9 cellular contexts compared by ENCODE assay signal in the genomic region with DNA sequence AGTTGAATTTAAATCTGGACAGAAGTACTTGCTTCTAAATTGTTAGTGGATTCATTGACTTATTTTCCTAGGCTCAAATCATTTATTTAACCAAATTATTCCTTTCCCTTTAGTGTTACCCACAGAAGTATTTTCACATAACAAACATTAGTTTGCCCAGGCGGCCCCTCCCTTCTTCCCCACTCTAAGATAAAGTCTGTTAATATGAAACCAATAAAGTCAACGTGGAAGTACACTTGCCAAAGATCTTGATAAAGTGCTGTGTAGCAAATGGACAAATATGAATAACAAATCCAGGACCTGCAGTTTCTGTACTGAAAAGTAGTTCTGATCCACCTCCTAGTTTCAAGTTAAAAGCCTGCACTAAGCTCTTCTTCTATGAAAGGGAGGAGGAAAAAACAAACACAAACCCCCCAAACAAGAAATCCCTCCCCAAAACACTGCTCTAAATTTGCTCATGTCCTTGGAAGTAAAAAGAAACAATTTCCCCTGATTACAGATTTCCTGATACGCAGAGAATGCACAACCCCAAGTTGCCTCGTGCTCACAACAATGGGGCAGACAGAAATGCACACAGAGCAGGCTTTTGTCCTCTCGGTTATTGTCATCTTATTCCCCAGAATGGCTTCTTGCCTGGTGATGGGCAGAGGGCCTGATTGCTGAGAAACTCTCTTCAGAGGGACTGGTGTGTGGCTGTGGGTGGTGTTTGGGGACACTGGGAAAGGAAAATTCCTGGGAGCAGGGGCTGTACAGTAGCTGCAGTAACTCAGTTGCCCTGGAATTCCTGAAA. TPM values are rescaled to one million over a fixed set of nuclear protein-coding genes. Genes with fewer than 3 reads are reported as not detected.
DNase-seq lines count a peak whose midpoint lies in the region; ATAC-seq and TF ChIP-seq lines count a peak whose summit lies in the region.
"Had no signal": no experiment of that assay in that cellular context is flagged by ENCODE, and none has a peak within 500 bp of the region (broad histone marks: within the 10 kb centered on the region; RNA-seq: fewer than 3 reads in every experiment).

No MANE protein-coding gene starts in this region.

- peaks cover 28% of the 10 kb centered on the region for H3K4me1 ChIP-seq in Caco-2
- H3K4me1 ChIP-seq in OCI-LY3 (ENCODE audit: low read length) = peaks cover 62% of the 10 kb centered on the region

- peaks cover 5% of the 10 kb centered on the region; the same call in 1 of the 2 replicates for H3K79me2 ChIP-seq in OCI-LY3 (ENCODE audit: low read length)

- DNase-seq in Caco-2 (no peak), dermis blood vessel endothelial cell (peak; percentile 34), nucleus accumbens (lab: John Stamatoyannopoulos, UW) (peak in 53 of 56 donors; percentile 0 to 82 (median 52)), DMS153 treated with DMSO at 0.1 percent for 48 hours (lab: John Stamatoyannopoulos, UW; ENCODE audit: unreplicated experiment) (no peak), NCI-H510A treated with DMSO at 0.1 percent for 48 hours (lab: John Stamatoyannopoulos, UW) (no peak)

- H3K27ac Mint-ChIP-seq in Caco-2 (ENCODE audit: unreplicated experiment) = peak overlapping the region; percentile 53

- no peaks in the 10 kb centered on the region for H3K36me3 Mint-ChIP-seq in Caco-2 (ENCODE audit: insufficient read depth, unreplicated experiment)

- no peaks in the 10 kb centered on the region for H3K27me3 Mint-ChIP-seq in Caco-2 (ENCODE audit: insufficient read depth, unreplicated experiment)

- H3K27ac ChIP-seq in OCI-LY3 (ENCODE audit: low read length) = peak overlapping the region; percentile 99

- CTCF ChIA-PET in Caco-2 (lab: Charles Lee) = no interaction called here

- H3K4me3 ChIP-seq in Caco-2 (ENCODE audit: low read depth, low read length) = no peak overlapping the region
- peak overlapping the region; percentile 15; the same call in 1 of the 2 replicates for H3K4me3 ChIP-seq in OCI-LY3 (ENCODE audit: low read length)

- H3K9ac ChIP-seq in OCI-LY3 (ENCODE audit: low read length) = peak overlapping the region; percentile 90

- peak overlapping the region; percentile 80 for H3K4me2 ChIP-seq in OCI-LY3 (ENCODE audit: low read length)

- no peaks in the 10 kb centered on the region for H3K9me3 ChIP-seq in Caco-2
- H3K9me3 ChIP-seq in OCI-LY3 (ENCODE audit: insufficient read depth, low read length) = no peaks in the 10 kb centered on the region

- no TSS peak for BruUV-seq in Caco-2 (replicated peaks; lab: Mats Ljungman, UMichigan)

- H3K4me3 Mint-ChIP-seq in Caco-2 (ENCODE audit: unreplicated experiment) = peak overlapping the region; percentile 37

- no peak for ATAC-seq in HG03196 (IDR thresholded peaks at IDR 0.05; ENCODE audit: unreplicated experiment)
- no peak for ATAC-seq in GM18498 (IDR thresholded peaks at IDR 0.05; ENCODE audit: unreplicated experiment)

- H3K4me1 Mint-ChIP-seq in Caco-2 (ENCODE audit: low read depth, unreplicated experiment) = peaks cover 10% of the 10 kb centered on the region

- POLR2A ChIA-PET in Caco-2 (lab: Charles Lee) = no interaction called here

- intact Hi-C loops in Caco-2 (cut with micrococcal nuclease; ENCODE audit: unreplicated experiment) = no loop called here

- TF ChIP-seq CTCF in Caco-2 (IDR thresholded peaks at IDR 0.05; ENCODE audit: insufficient read depth in 1 of 2, low read depth in 1 of 2, low read length in 1 of 2, severe bottlenecking in 1 of 2, unreplicated experiment in 1 of 2) (no peak), OCI-LY3 (IDR thresholded peaks at IDR 0.05; ENCODE audit: low read depth, low read length) (no peak)

- no peaks in the 10 kb centered on the region for H3K9me3 Mint-ChIP-seq in Caco-2 (ENCODE audit: unreplicated experiment)

- H3K27me3 ChIP-seq in Caco-2 (replicated peaks; ENCODE audit: control insufficient read depth, insufficient read depth, low read length) = no peaks in the 10 kb centered on the region
- H3K27me3 ChIP-seq in OCI-LY3 (ENCODE audit: low read depth, low read length) = no peaks in the 10 kb centered on the region

- H3K36me3 ChIP-seq in Caco-2 (ENCODE audit: control insufficient read depth, insufficient read depth, low read length) (no peaks in the 10 kb centered on the region), OCI-LY3 (replicated peaks; ENCODE audit: low read depth, low read length) (no peaks in the 10 kb centered on the region)

- H2AFZ ChIP-seq in OCI-LY3 (ENCODE audit: low read depth, low read length) = peak overlapping the region; percentile 61

- H4K20me1 ChIP-seq in OCI-LY3 (ENCODE audit: insufficient read depth, low read length) = no peaks in the 10 kb centered on the region

RNA-seq across cellular contexts. Expression of a gene that starts 23.2 kb away (rescaled TPM):
- 1,007 and 1,095 TPM in 2 replicates for total RNA-seq in Caco-2 (2022)
- 8,354 and 18,147 TPM in 2 replicates for total RNA-seq in dermis blood vessel endothelial cell

RNA-seq across cellular contexts. Expression of a gene that starts 46.3 kb away (rescaled TPM):
- total RNA-seq in Caco-2 (2022) (not detected in 2 replicates), dermis blood vessel endothelial cell (0.05 TPM in 1 of 2 replicates, not detected in the other)
- total RNA-seq: bronchial epithelial cell had no signal

Comparison
In these comparisons a context has a peak if more than half of its experiments do, and no peak if none do; other contexts are left out.
1. DNase-seq: peak in dermis blood vessel endothelial cell (single experiment) and nucleus accumbens (53 of 56); none in Caco-2 (0 of 2), DMS153 treated with DMSO at 0.1 percent for 48 hours (single experiment) and NCI-H510A treated with DMSO at 0.1 percent for 48 hours (single experiment).